ENCODE assay signal across 8 cellular contexts in genomic region chr2:37323770-37324535, GRCh38. TPM values are rescaled to one million over a fixed set of nuclear protein-coding genes. Genes with fewer than 3 reads are reported as not detected.
A peak's percentile ranks its signal among the peaks of the same experiment; 100 is the strongest.
DNase-seq lines count a peak whose midpoint lies in the region; ATAC-seq and TF ChIP-seq lines count a peak whose summit lies in the region.

No MANE protein-coding gene starts in this region.

- peaks cover 0 to 5% (median 0%) of the 10 kb centered on the region in 3 donors for H3K36me3 Mint-ChIP-seq in CD8-positive, alpha-beta memory T cell

- peak overlapping the region; percentile 87 to 99 (median 98) for H3K27ac Mint-ChIP-seq in CD8-positive, alpha-beta memory T cell

- ATAC-seq in GM19467 (IDR thresholded peaks at IDR 0.05; ENCODE audit: unreplicated experiment) = peak; percentile 22

- peaks cover 6 to 8% of the 10 kb centered on the region in 2 donors for H3K27me3 Mint-ChIP-seq in CD8-positive, alpha-beta memory T cell

- H3K4me3 ChIP-seq in CD8-positive, alpha-beta memory T cell (ENCODE audit: low read length) = peak overlapping the region; percentile 61
- peak overlapping the region; percentile 67 to 82 for H3K4me3 ChIP-seq in cardiac fibroblast (replicated peaks in 1 of 2; ENCODE audit: low read depth in 2 of 2, low read length in 2 of 2)

- no peaks in the 10 kb centered on the region for H3K27me3 ChIP-seq in CD8-positive, alpha-beta memory T cell (ENCODE audit: insufficient read depth, low read length, poor library complexity, severe bottlenecking)

- H3K27ac ChIP-seq in CD8-positive, alpha-beta memory T cell (ENCODE audit: low read depth, low read length) = peak overlapping the region; percentile 66

- H3K9me3 ChIP-seq in CD8-positive, alpha-beta memory T cell (ENCODE audit: low read length) = no peaks in the 10 kb centered on the region

- CTCF ChIA-PET in CD8-positive, alpha-beta memory T cell (lab: Charles Lee) = interaction anchor here (0.6 to 2.8 kb wide), 3 partner anchors 12 to 127 kb away, joined by 3 to 7 read pairs (median 3); no protein-coding TSS in a partner anchor

- H3K36me3 ChIP-seq in CD8-positive, alpha-beta memory T cell (ENCODE audit: insufficient read depth, low read length) = no peaks in the 10 kb centered on the region

- DNase-seq in CD8-positive, alpha-beta memory T cell = peak in 4 of 5 donors; percentile 38 to 62 (median 58)
- peak; percentile 37 for DNase-seq in HK-2 (ENCODE audit: unreplicated experiment)
- peak; percentile 20 for DNase-seq in T-helper 9 cell
- peak; percentile 31 to 54 for DNase-seq in cardiac fibroblast (ENCODE audit: low read depth in 2 of 2)
- peak; percentile 32 for DNase-seq in kidney glomerular epithelial cell (lab: John Stamatoyannopoulos, UW)
- DNase-seq in stimulated activated CD4-positive, alpha-beta T cell treated with anti-CD3 and anti-CD28 coated beads, Interleukin-2, amount 100 ng/mL, for 24 hours = peak; percentile 36 to 47
- no peak for DNase-seq in posterior vena cava (ENCODE audit: low spot score)

- no peaks in the 10 kb centered on the region for H3K9me3 Mint-ChIP-seq in CD8-positive, alpha-beta memory T cell

- POLR2A ChIA-PET in CD8-positive, alpha-beta memory T cell (lab: Charles Lee) = interaction anchor here (0.6 to 2.5 kb wide), 3 partner anchors 92 to 357 kb away, joined by 3 to 7 read pairs (median 5); partner anchors contain the start of genes CEBPZ and NDUFAF7

- intact Hi-C loops in posterior vena cava (cut with DNase I) = no loop called here

- H3K4me1 Mint-ChIP-seq in CD8-positive, alpha-beta memory T cell = peaks cover 45 to 56% (median 53%) of the 10 kb centered on the region in 3 donors

- TF ChIP-seq CTCF in cardiac fibroblast (IDR thresholded peaks at IDR 0.05; ENCODE audit: low read depth, low read length) = no peak

- peaks cover 16% of the 10 kb centered on the region for H3K4me1 ChIP-seq in CD8-positive, alpha-beta memory T cell (ENCODE audit: insufficient read depth, low read length)

- H3K4me3 Mint-ChIP-seq in CD8-positive, alpha-beta memory T cell = peak overlapping the region; percentile 88 to 100 (median 99)

RNA-seq across cellular contexts. Expression of gene PRKD3, which starts 0.7 kb away (rescaled TPM):
- total RNA-seq in CD8-positive, alpha-beta memory T cell = 10 to 100 TPM; 38.3 to 38.4 TPM
- polyA plus RNA-seq in CD8-positive, alpha-beta memory T cell = 22.9 TPM
- 10 to 100 TPM; 32.9 to 39.4 TPM for total RNA-seq in posterior vena cava

RNA-seq across cellular contexts. Expression of gene QPCT, which starts 20.5 kb away (rescaled TPM):
- 1 to 10 TPM; 3.9 to 4.2 TPM for total RNA-seq in CD8-positive, alpha-beta memory T cell
- polyA plus RNA-seq in CD8-positive, alpha-beta memory T cell = 0.26 TPM
- total RNA-seq in posterior vena cava = 1 to 10 TPM; 3.2 to 4.3 TPM
